27 cellular contexts compared by ENCODE assay signal in the genomic region with DNA sequence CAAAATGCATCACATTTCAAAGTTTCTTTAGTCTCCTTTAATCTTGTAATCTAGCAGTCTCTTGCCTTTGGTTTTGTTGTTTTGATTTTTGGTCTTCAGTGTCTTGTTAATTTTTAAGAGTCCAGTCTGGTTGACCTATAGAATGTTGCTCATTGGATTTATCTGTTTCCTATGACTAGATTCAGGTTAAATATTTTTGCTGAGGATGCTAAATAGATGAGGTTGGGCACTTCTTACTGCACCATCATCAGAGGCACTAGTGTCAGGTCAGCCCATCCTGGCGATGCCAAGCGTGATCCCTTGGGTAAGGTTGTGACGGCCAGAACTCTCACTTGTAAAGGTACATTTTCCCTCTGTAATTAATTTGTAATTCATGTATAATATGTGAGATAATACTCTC.
A peak's percentile ranks its signal among the peaks of the same experiment; 100 is the strongest.
DNase-seq lines count a peak whose midpoint lies in the region; ATAC-seq, FAIRE-seq and TF ChIP-seq lines count a peak whose summit lies in the region.
"Had no signal": no experiment of that assay in that cellular context is flagged by ENCODE, and none has a peak within 500 bp of the region (broad histone marks: within the 10 kb centered on the region; RNA-seq: fewer than 3 reads in every experiment).

No MANE protein-coding gene starts in this region.

- ATAC-seq in HepG2 (no peak), right lobe of liver (no peak), IMR-90 (ENCODE audit: low read depth) (no peak), left lung (no peak)
- ATAC-seq: GM12878 had no signal

- no peak overlapping the region for H2AK5ac ChIP-seq in IMR-90 (ENCODE audit: low read depth, low read length)

- no peak overlapping the region for H2AK9ac ChIP-seq in IMR-90 (replicated peaks; ENCODE audit: low read depth, low read length, poor library complexity)

- WGBS in HepG2 (ENCODE audit: low lambda C conversion rate): 97% methylated on average over 3 of the region's 3 CpGs
- 97% methylated on average over 3 of the region's 3 CpGs for WGBS in right lobe of liver (ENCODE audit: insufficient coverage, low coverage, low lambda C conversion rate, missing lambda C conversion rate)
- no CpG with 5 or more reads among the region's 3 CpGs for WGBS in IMR-90 (ENCODE audit: extremely low coverage in 2 of 2, insufficient read length in 1 of 2), 2 experiments
- 97 to 99% (median 97%) methylated on average over 3 of the region's 3 CpGs for WGBS in stomach, 5 donors

- no peak overlapping the region for H3K56ac ChIP-seq in IMR-90 (ENCODE audit: extremely low read depth, insufficient read depth, low read length)

- in situ Hi-C loops in HepG2 (cut with HindIII; ENCODE audit: extremely low pct_ligation_motif_present, low pct_unique_long_range_greater_than_20kb): no loop called here
- in situ Hi-C loops in IMR-90 (cut with MboI; ENCODE audit: low sequenced_read_pairs): no loop called here

- peak overlapping the region; percentile 73; the same call in 1 of the 3 replicates for H2BK15ac ChIP-seq in IMR-90 (ENCODE audit: low read depth, low read length)

- CTCF ChIA-PET in HepG2 (lab: Yijun Ruan, JAX; ENCODE audit: low intra/inter-chr PET ratio, low total read pairs): no interaction called here
- CTCF ChIA-PET in IMR-90 (lab: Yijun Ruan, JAX): no interaction called here

- H3K9me1 ChIP-seq in IMR-90 (ENCODE audit: insufficient read depth, low read length): peaks cover 7% of the 10 kb centered on the region

- H3K4ac ChIP-seq in IMR-90 (ENCODE audit: low read depth, low read length): peak overlapping the region; percentile 51; the same call in 1 of the 2 replicates

- no peak overlapping the region; the same call in 1 of the 2 replicates for H2BK120ac ChIP-seq in IMR-90 (ENCODE audit: low read depth, low read length)

- FAIRE-seq in HepG2 (lab: Jason Lieb, UNC): no peak
- FAIRE-seq: GM12878, GM12892, GM18507 had no signal

- H3K4me2 ChIP-seq in HepG2 (ENCODE audit: low read depth, low read length): no peak overlapping the region
- H3K4me2 ChIP-seq in IMR-90 (ENCODE audit: low read depth, low read length): no peak overlapping the region
- H3K4me2 ChIP-seq: BLaER1 had no signal

- H4K20me1 ChIP-seq in HepG2 (ENCODE audit: insufficient read depth, low read length) (no peaks in the 10 kb centered on the region), IMR-90 (ENCODE audit: insufficient read depth, low read length) (no peaks in the 10 kb centered on the region)

- H4K91ac ChIP-seq in IMR-90 (ENCODE audit: insufficient read depth, low read depth, low read length): no peak overlapping the region

- H2BK5ac ChIP-seq in IMR-90 (ENCODE audit: low read depth, low read length, poor library complexity, severe bottlenecking): no peak overlapping the region

- peaks cover 7% of the 10 kb centered on the region for H3K36me3 Mint-ChIP-seq in chondrocyte (ENCODE audit: low read depth)

- no peak overlapping the region for H2BK20ac ChIP-seq in IMR-90 (ENCODE audit: low read depth, low read length)

- H3K36me3 ChIP-seq in HepG2 (replicated peaks in 1 of 2; ENCODE audit: control insufficient read depth in 1 of 2, insufficient read depth in 2 of 2, low read length in 2 of 2) (peaks cover 2 to 5% of the 10 kb centered on the region in 2 experiments; a peak in 3 of 5 replicates), right lobe of liver (peaks cover 0 to 1% (median 0%) of the 10 kb centered on the region in 4 donors), IMR-90 (ENCODE audit: control insufficient read depth, insufficient read depth, low read length) (peaks cover 3% of the 10 kb centered on the region), left lung (peaks cover 0 to 9% of the 10 kb centered on the region in 2 donors), stomach (peaks cover 0 to 16% (median 11%) of the 10 kb centered on the region in 4 donors)
- H3K36me3 ChIP-seq: BE2C had no signal

- H3K4me3 Mint-ChIP-seq in chondrocyte (ENCODE audit: unreplicated experiment): no peak overlapping the region
- H3K4me3 Mint-ChIP-seq: CD4-positive, alpha-beta memory T cell; CD4-positive, CD25-positive, alpha-beta regulatory T cell; CD8-positive, alpha-beta memory T cell had no signal

- intact Hi-C loops in HepG2 (cut with micrococcal nuclease; ENCODE audit: unreplicated experiment) (no loop called here), right lobe of liver (cut with DNase I) (no loop called here), IMR-90 (cut with micrococcal nuclease) (no loop called here), left lung (cut with DNase I) (no loop called here), stomach (cut with DNase I; ENCODE audit: low total_unique reads) (no loop called here)

- H3K9me3 ChIP-seq in HepG2 (ENCODE audit: low read length): no peaks in the 10 kb centered on the region
- no peaks in the 10 kb centered on the region for H3K9me3 ChIP-seq in right lobe of liver
- no peaks in the 10 kb centered on the region for H3K9me3 ChIP-seq in IMR-90 (ENCODE audit: control insufficient read depth, insufficient read depth, low read length)
- H3K9me3 ChIP-seq in left lung: no peaks in the 10 kb centered on the region
- no peaks in the 10 kb centered on the region for H3K9me3 ChIP-seq in stomach
- H3K9me3 ChIP-seq: BE2C, BLaER1 had no signal

- H3K27ac ChIP-seq in HepG2 (ENCODE audit: extremely low read length, insufficient read depth, low read length): no peak overlapping the region
- H3K27ac ChIP-seq in right lobe of liver: no peak overlapping the region
- H3K27ac ChIP-seq in IMR-90 (ENCODE audit: insufficient read depth, low read length): no peak overlapping the region
- no peak overlapping the region for H3K27ac ChIP-seq in left lung
- no peak overlapping the region for H3K27ac ChIP-seq in stomach
- H3K27ac ChIP-seq: 22Rv1, BLaER1 had no signal

- H3K4me3 ChIP-seq in HepG2 (replicated peaks in 1 of 3; ENCODE audit: insufficient read depth in 1 of 3, low read depth in 2 of 3, low read length in 3 of 3) (no peak overlapping the region), right lobe of liver (no peak overlapping the region), IMR-90 (ENCODE audit: insufficient read depth, low read depth, low read length) (no peak overlapping the region), left lung (no peak overlapping the region), stomach (no peak overlapping the region)
- H3K4me3 ChIP-seq: BLaER1, GM12878 had no signal

- H2AFZ ChIP-seq in HepG2 (ENCODE audit: low read length) (no peak overlapping the region), IMR-90 (replicated peaks; ENCODE audit: low read length, poor library complexity) (no peak overlapping the region)

- H4K5ac ChIP-seq in IMR-90 (ENCODE audit: low read depth, low read length): no peak overlapping the region

- H3K4me1 Mint-ChIP-seq in chondrocyte (ENCODE audit: low read depth): peaks cover 47% of the 10 kb centered on the region

- H3K27me3 Mint-ChIP-seq in chondrocyte (ENCODE audit: low read depth): no peaks in the 10 kb centered on the region
- H3K27me3 Mint-ChIP-seq: CD4-positive, alpha-beta memory T cell; CD4-positive, CD25-positive, alpha-beta regulatory T cell; CD8-positive, alpha-beta memory T cell had no signal

- H3K79me2 ChIP-seq in HepG2 (ENCODE audit: insufficient read depth, low read length): no peaks in the 10 kb centered on the region

- no peak overlapping the region for H3K9ac ChIP-seq in HepG2 (ENCODE audit: insufficient read depth, low read depth, low read length)
- H3K9ac ChIP-seq in IMR-90 (ENCODE audit: low read depth, low read length): no peak overlapping the region
- H3K9ac ChIP-seq: BLaER1 had no signal

- H4K8ac ChIP-seq in IMR-90 (ENCODE audit: low read depth in 2 of 2, low read length in 2 of 2): no peak overlapping the region

- H3K27ac Mint-ChIP-seq in chondrocyte (ENCODE audit: unreplicated experiment): peak overlapping the region; percentile 63
- H3K27ac Mint-ChIP-seq: CD14-positive monocyte; CD4-positive, alpha-beta memory T cell; CD8-positive, alpha-beta memory T cell had no signal

- no peak for TF ChIP-seq CTCF in HepG2 (CRISPR knock-in tag; IDR thresholded peaks at IDR 0.05)
- no peak for TF ChIP-seq CTCF in right lobe of liver (IDR thresholded peaks at IDR 0.05)
- TF ChIP-seq CTCF in IMR-90 (conservative IDR thresholded peaks at IDR 0.05; ENCODE audit: low read depth, low read length): no peak
- no peak for TF ChIP-seq CTCF in chondrocyte (IDR thresholded peaks at IDR 0.05)
- no peak for TF ChIP-seq CTCF in left lung (IDR thresholded peaks at IDR 0.05)
- TF ChIP-seq CTCF in stomach (IDR thresholded peaks at IDR 0.05): no peak

- dilution Hi-C loops in IMR-90 (cut with HindIII; ENCODE audit: low sequenced_read_pairs, unreplicated experiment): no loop called here

- H3K18ac ChIP-seq in IMR-90 (ENCODE audit: low read depth, low read length): no peak overlapping the region

- no peak overlapping the region for H3K23ac ChIP-seq in IMR-90 (ENCODE audit: low read depth, low read length)

- TF ChIP-seq RAD21 in HepG2 (CRISPR knock-in tag; IDR thresholded peaks at IDR 0.05) (no peak), IMR-90 (IDR thresholded peaks at IDR 0.05; ENCODE audit: low read length) (no peak)

- POLR2A ChIA-PET in HepG2 (lab: Yijun Ruan, JAX) (no interaction called here), IMR-90 (lab: Charles Lee; ENCODE audit: unreplicated experiment) (no interaction called here)

- H3K4me1 ChIP-seq in HepG2 (ENCODE audit: insufficient read depth, low read length): peaks cover 12% of the 10 kb centered on the region
- peaks cover 0 to 8% (median 0%) of the 10 kb centered on the region in 4 donors for H3K4me1 ChIP-seq in right lobe of liver
- H3K4me1 ChIP-seq in IMR-90 (ENCODE audit: control insufficient read depth, insufficient read depth, low read length): peaks cover 14% of the 10 kb centered on the region
- H3K4me1 ChIP-seq in left lung: peaks cover 2 to 15% of the 10 kb centered on the region in 2 donors
- H3K4me1 ChIP-seq in stomach: peaks cover 0 to 30% (median 13%) of the 10 kb centered on the region in 4 donors
- H3K4me1 ChIP-seq: BE2C had no signal

- BruUV-seq in HepG2 (replicated peaks; lab: Mats Ljungman, UMichigan): no TSS peak
- no TSS peak for BruUV-seq in IMR-90 (replicated peaks; lab: Mats Ljungman, UMichigan)

- no peak overlapping the region for H3K14ac ChIP-seq in IMR-90 (replicated peaks; ENCODE audit: low read depth, low read length)

- no peak for DNase-seq in HepG2 (ENCODE audit: low spot score)
- no peak for DNase-seq in right lobe of liver
- DNase-seq in IMR-90: no peak
- no peak for DNase-seq in chondrocyte (ENCODE audit: low spot score)
- no peak for DNase-seq in left lung
- DNase-seq in cerebellar cortex (ENCODE audit: low spot score): no peak
- no peak for DNase-seq in stomach
- DNase-seq: ACHN; BE2C; C1 segment of cervical spinal cord; CD4-positive, alpha-beta memory T cell; CD4-positive, CD25-positive, alpha-beta regulatory T cell; CD8-positive, alpha-beta memory T cell; COR-L47; DMS 273 treated with DMSO at 0.1 percent for 48 hours; DMS153; DMS53; DMS79; DND-41; EL; GDM1 had no signal

- peaks cover 5 to 32% of the 10 kb centered on the region in 2 experiments for H3K79me1 ChIP-seq in IMR-90 (ENCODE audit: low read depth in 1 of 2, low read length in 2 of 2)

- H3K9me3 Mint-ChIP-seq in chondrocyte (ENCODE audit: low read depth): no peaks in the 10 kb centered on the region
- H3K9me3 Mint-ChIP-seq: CD4-positive, alpha-beta memory T cell; CD8-positive, alpha-beta memory T cell had no signal

- TF ChIP-seq EP300 in HepG2 (IDR thresholded peaks at IDR 0.05; ENCODE audit: low read depth in 2 of 2, low read length in 2 of 2) (no peak), HepG2 (CRISPR knock-in tag; IDR thresholded peaks at IDR 0.05; ENCODE audit: borderline replicate concordance) (no peak), stomach (IDR thresholded peaks at IDR 0.05) (no peak)

- TF ChIP-seq POLR2A in HepG2 (IDR thresholded peaks at IDR 0.05; ENCODE audit: insufficient read depth in 1 of 2, low read depth in 2 of 2, low read length in 2 of 2): no peak
- no peak for TF ChIP-seq POLR2A in right lobe of liver (IDR thresholded peaks at IDR 0.05)
- TF ChIP-seq POLR2A in IMR-90 (IDR thresholded peaks at IDR 0.05; ENCODE audit: low read depth, low read length): no peak
- no peak for TF ChIP-seq POLR2A in stomach (IDR thresholded peaks at IDR 0.05)

- H3K27me3 ChIP-seq in HepG2 (ENCODE audit: control insufficient read depth in 1 of 2, insufficient read depth in 2 of 2, low read length in 2 of 2) (no peaks in the 10 kb centered on the region), right lobe of liver (no peaks in the 10 kb centered on the region), IMR-90 (ENCODE audit: control insufficient read depth, insufficient read depth, low read length) (no peaks in the 10 kb centered on the region), left lung (no peaks in the 10 kb centered on the region), stomach (no peaks in the 10 kb centered on the region)
- H3K27me3 ChIP-seq: BE2C had no signal
